ENCODE assay signal across 22 cellular contexts in genomic region chr11:131389582-131389981, GRCh38. TPM values are rescaled to one million over a fixed set of nuclear protein-coding genes. Genes with fewer than 3 reads are reported as not detected.
"Had no signal": no experiment of that assay in that cellular context is flagged by ENCODE, and none has a peak within 500 bp of the region (broad histone marks: within the 10 kb centered on the region; RNA-seq: fewer than 3 reads in every experiment).

No MANE protein-coding gene starts in this region.

- H3K27me3 ChIP-seq: breast epithelium, colonic mucosa, upper lobe of left lung had no signal

- ATAC-seq: effector memory CD8-positive, alpha-beta T cell; heart right ventricle; naive thymus-derived CD4-positive, alpha-beta T cell had no signal

- DNase-seq: activated CD4-positive, alpha-beta memory T cell treated with anti-CD3 and anti-CD28 coated beads for 36 hours; activated CD4-positive, alpha-beta T cell treated with anti-CD3 and anti-CD28 coated beads for 48 hours; activated CD4-positive, CD25-positive, alpha-beta regulatory T cell; activated naive CD4-positive, alpha-beta T cell treated with anti-CD3 and anti-CD28 coated beads for 36 hours; activated naive CD8-positive, alpha-beta T cell treated with anti-CD3 and anti-CD28 coated beads, Interleukin-2, amount 10 ng/mL, durations not matched to agents 7 days and 5 days; activated T-cell treated with anti-CD3 and anti-CD28 coated beads, Interleukin-2, amount 50 U/mL, for 48 hours; amniotic stem cell; colonic mucosa; dorsolateral prefrontal cortex; effector memory CD8-positive, alpha-beta T cell; heart right ventricle; kidney glomerular epithelial cell; left ventricle myocardium inferior; naive thymus-derived CD4-positive, alpha-beta T cell; occipital lobe; retina; stimulated activated CD4-positive, alpha-beta T cell treated with anti-CD3 and anti-CD28 coated beads, Interleukin-4, amount 100 ng/mL, for 24 hours; stimulated activated naive CD4-positive, alpha-beta T cell treated with Interleukin-2 at 50 U/mL for 16 hours; T-helper 1 cell; upper lobe of left lung had no signal

- H3K4me3 ChIP-seq: breast epithelium, colonic mucosa, heart right ventricle, left ventricle myocardium inferior, upper lobe of left lung had no signal

- H3K27ac ChIP-seq: breast epithelium, colonic mucosa, dorsolateral prefrontal cortex, heart right ventricle, left ventricle myocardium inferior, upper lobe of left lung had no signal

- H3K36me3 ChIP-seq: breast epithelium, colonic mucosa, heart right ventricle, left ventricle myocardium inferior, upper lobe of left lung had no signal

- H3K4me1 ChIP-seq: breast epithelium, colonic mucosa, heart right ventricle, left ventricle myocardium inferior, upper lobe of left lung had no signal

- H3K9me3 ChIP-seq: breast epithelium, colonic mucosa, heart right ventricle, left ventricle myocardium inferior, upper lobe of left lung had no signal

RNA-seq across cellular contexts. Expression of gene NTM, which starts 19.2 kb away (rescaled TPM):
- total RNA-seq: activated CD4-positive, alpha-beta memory T cell treated with anti-CD3 and anti-CD28 coated beads for 36 hours; activated naive CD4-positive, alpha-beta T cell treated with anti-CD3 and anti-CD28 coated beads for 36 hours; activated naive CD8-positive, alpha-beta T cell treated with anti-CD3 and anti-CD28 coated beads, Interleukin-2, amount 10 ng/mL, durations not matched to agents 7 days and 5 days; lung microvascular endothelial cell; naive thymus-derived CD4-positive, alpha-beta T cell had no signal
- polyA plus RNA-seq: naive thymus-derived CD4-positive, alpha-beta T cell had no signal
